ENCODE assay signal across 8 cellular contexts in the genomic region with DNA sequence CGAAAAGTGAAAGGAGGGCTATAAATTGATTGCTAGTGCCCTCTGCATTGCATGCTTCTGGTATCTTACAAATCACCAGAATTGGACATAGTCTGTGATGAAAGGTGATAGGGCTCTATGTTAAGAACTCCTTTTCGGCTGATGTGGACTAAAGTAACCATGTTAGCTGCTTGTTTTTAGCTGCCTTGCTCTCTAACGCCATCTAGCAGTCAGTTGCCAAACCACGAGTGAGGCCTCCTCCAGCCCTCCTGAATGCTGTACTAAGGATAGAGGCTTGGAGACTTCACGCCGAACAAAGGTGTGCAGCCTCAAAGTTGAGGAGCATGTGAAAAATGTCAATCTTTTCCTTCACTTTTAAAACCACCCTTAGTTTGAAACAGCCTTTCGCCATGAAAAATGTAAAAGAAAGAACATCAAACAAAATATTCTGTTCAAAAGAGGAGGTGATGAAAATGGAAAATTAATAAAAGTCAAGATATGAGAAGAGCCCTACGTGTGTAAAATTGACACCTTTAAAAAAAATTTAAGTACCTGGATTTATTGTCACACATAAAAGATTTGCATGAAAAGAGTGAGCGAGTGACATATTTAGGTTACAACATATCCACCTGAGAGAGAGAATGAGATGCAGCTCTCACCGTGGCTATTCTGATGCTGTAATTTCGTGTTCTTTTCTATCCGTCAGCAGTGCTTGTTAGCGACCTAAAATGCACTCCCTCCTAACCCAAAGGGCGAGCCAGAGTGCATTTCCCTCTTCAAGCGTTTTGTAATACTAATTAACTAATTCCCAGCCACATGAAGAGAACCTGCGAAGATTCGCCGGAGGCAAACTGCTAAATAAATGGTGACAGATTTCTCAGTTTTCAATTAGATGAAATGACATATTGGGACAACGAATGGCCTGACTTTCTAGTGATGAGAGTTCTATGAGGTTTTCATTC.
DNase-seq lines count a peak whose midpoint lies in the region; TF ChIP-seq lines count a peak whose summit lies in the region.

No MANE protein-coding gene starts in this region.

- H3K36me3 ChIP-seq in HAP-1 (replicated peaks) = no peaks in the 10 kb centered on the region

- no peaks in the 10 kb centered on the region for H3K9me3 ChIP-seq in HAP-1

- H3K27me3 ChIP-seq in HAP-1 (ENCODE audit: low read depth) = no peaks in the 10 kb centered on the region

- no peak overlapping the region for H3K4me3 ChIP-seq in HAP-1
- no peak overlapping the region for H3K4me3 ChIP-seq in astrocyte of the spinal cord (ENCODE audit: low read depth, low read length)

- TF ChIP-seq CTCF in astrocyte of the spinal cord (IDR thresholded peaks at IDR 0.05; ENCODE audit: low read depth, low read length) = peak; percentile 90

- peak; percentile 3 for DNase-seq in NK-92 treated with Interleukin-12 subunit alpha and Interleukin-12 subunit beta, amount 100 ng/mL, for 24 hours (lab: John Stamatoyannopoulos, UW)
- no peak for DNase-seq in NK-92 (lab: John Stamatoyannopoulos, UW; ENCODE audit: unreplicated experiment)
- peak; percentile 35 to 78 for DNase-seq in HAP-1 (ENCODE audit: low spot score in 2 of 2)
- DNase-seq in LoVo (ENCODE audit: low spot score) = peak; percentile 41
- DNase-seq in SHP77 treated with DMSO at 0.1 percent for 48 hours (lab: John Stamatoyannopoulos, UW) = peak; percentile 62
- peak; percentile 55 for DNase-seq in astrocyte of the spinal cord (ENCODE audit: low read depth, low spot score)
- peak; percentile 69 for DNase-seq in iPS-NIHi7 (ENCODE audit: extremely low spot score)
- DNase-seq in stimulated activated CD4-positive, alpha-beta T cell treated with anti-CD3 and anti-CD28 coated beads, Interleukin-4, amount 100 ng/mL, for 4 hours = peak; percentile 2 to 3

- in situ Hi-C loops in HAP-1 (cut with MboI; ENCODE audit: low sequenced_read_pairs) (no loop called here), astrocyte of the spinal cord (cut with HindIII; ENCODE audit: low sequenced_read_pairs) (no loop called here)

- H3K4me1 ChIP-seq in HAP-1 = peaks cover 4% of the 10 kb centered on the region
